In genomic region chr14:68815288-68816182, GRCh38 we compare ENCODE assay signal across 8 cellular contexts. TPM values are rescaled to one million over a fixed set of nuclear protein-coding genes. Genes with fewer than 3 reads are reported as not detected.
DNase-seq lines count a peak whose midpoint lies in the region; ATAC-seq, FAIRE-seq and TF ChIP-seq lines count a peak whose summit lies in the region.

No MANE protein-coding gene starts in this region.

- H2AFZ ChIP-seq in keratinocyte (ENCODE audit: control insufficient read depth, low read length) = peak overlapping the region; percentile 62

- H3K9me3 Mint-ChIP-seq in activated naive CD8-positive, alpha-beta T cell (ENCODE audit: low read depth) = no peaks in the 10 kb centered on the region

- H3K36me3 Mint-ChIP-seq in activated naive CD8-positive, alpha-beta T cell = no peaks in the 10 kb centered on the region

- no peaks in the 10 kb centered on the region for H3K27me3 ChIP-seq in BLaER1
- no peaks in the 10 kb centered on the region for H3K27me3 ChIP-seq in keratinocyte (ENCODE audit: control insufficient read depth, extremely low read depth, insufficient read depth, low read length)
- no peaks in the 10 kb centered on the region for H3K27me3 ChIP-seq in subcutaneous abdominal adipose tissue (ENCODE audit: control insufficient read depth in 5 of 5, insufficient read depth in 4 of 5, low read length in 5 of 5)

- H3K27ac ChIP-seq in BLaER1 = peak overlapping the region; percentile 99
- peak overlapping the region; percentile 80 for H3K27ac ChIP-seq in keratinocyte (ENCODE audit: control insufficient read depth, insufficient read depth, low read length)
- peak overlapping the region; percentile 97 for H3K27ac ChIP-seq in subcutaneous abdominal adipose tissue (ENCODE audit: low read depth, low read length)

- H3K27ac Mint-ChIP-seq in activated naive CD8-positive, alpha-beta T cell = peak overlapping the region; percentile 97

- H3K36me3 ChIP-seq in BLaER1 (no peaks in the 10 kb centered on the region), keratinocyte (ENCODE audit: control insufficient read depth in 2 of 2, extremely low read depth in 1 of 2, insufficient read depth in 2 of 2, low read length in 2 of 2) (no peaks in the 10 kb centered on the region), subcutaneous abdominal adipose tissue (ENCODE audit: control insufficient read depth in 5 of 5, insufficient read depth in 5 of 5, low read length in 5 of 5) (no peaks in the 10 kb centered on the region)

- peak overlapping the region; percentile 88 for H3K4me3 Mint-ChIP-seq in activated naive CD8-positive, alpha-beta T cell

- peak overlapping the region; percentile 71 for H3K4me3 ChIP-seq in BLaER1
- H3K4me3 ChIP-seq in HFF-Myc (replicated peaks; ENCODE audit: low read depth, low read length) = peak overlapping the region; percentile 43
- H3K4me3 ChIP-seq in keratinocyte (ENCODE audit: control insufficient read depth in 2 of 3, extremely low read depth in 1 of 3, insufficient read depth in 2 of 3, low read depth in 1 of 3, low read length in 3 of 3) = peak overlapping the region in 1 of 3 experiments; percentile 22
- peak overlapping the region; percentile 42 to 65 (median 48) for H3K4me3 ChIP-seq in subcutaneous abdominal adipose tissue (ENCODE audit: low read depth in 1 of 5, low read length in 5 of 5)

- no peak for ATAC-seq in GM18858 (IDR thresholded peaks at IDR 0.05; ENCODE audit: unreplicated experiment)

- dilution Hi-C loops in keratinocyte (cut with MboI; ENCODE audit: extremely low pct_ligation_motif_present, low sequenced_read_pairs) = no loop called here

- H3K27me3 Mint-ChIP-seq in activated naive CD8-positive, alpha-beta T cell = no peaks in the 10 kb centered on the region

- FAIRE-seq in keratinocyte (lab: Jason Lieb, UNC) = no peak

- H3K9me3 ChIP-seq in BLaER1 (no peaks in the 10 kb centered on the region), keratinocyte (ENCODE audit: control insufficient read depth, low read depth, low read length) (no peaks in the 10 kb centered on the region), subcutaneous abdominal adipose tissue (ENCODE audit: control insufficient read depth in 5 of 5, low read length in 5 of 5) (no peaks in the 10 kb centered on the region)

- no peaks in the 10 kb centered on the region for H3K79me2 ChIP-seq in keratinocyte (ENCODE audit: control insufficient read depth, insufficient read depth, low read length)

- H3K4me2 ChIP-seq in BLaER1 (peak overlapping the region; percentile 83), keratinocyte (ENCODE audit: control insufficient read depth, extremely low read depth, insufficient read depth, low read depth, low read length) (peak overlapping the region; percentile 76)

- DNase-seq in HFF-Myc (ENCODE audit: extremely low read depth, low read depth) (no peak), keratinocyte (ENCODE audit: low read depth, low spot score) (no peak), COLO668 (lab: John Stamatoyannopoulos, UW; ENCODE audit: unreplicated experiment) (no peak), AG08396 (ENCODE audit: low spot score) (no peak)

- H3K9ac ChIP-seq in BLaER1 (peak overlapping the region; percentile 97), keratinocyte (ENCODE audit: control insufficient read depth, extremely low read depth, insufficient read depth, low read length) (peak overlapping the region; percentile 79), subcutaneous abdominal adipose tissue (ENCODE audit: low read length in 5 of 5) (peak overlapping the region; percentile 59 to 84 (median 75))

- peaks cover 77% of the 10 kb centered on the region for H3K4me1 Mint-ChIP-seq in activated naive CD8-positive, alpha-beta T cell (ENCODE audit: low read depth)

- H4K20me1 ChIP-seq in BLaER1 (no peaks in the 10 kb centered on the region), keratinocyte (ENCODE audit: control insufficient read depth, extremely low read depth, insufficient read depth, low read length) (no peaks in the 10 kb centered on the region)

- H3K9me1 ChIP-seq in keratinocyte (ENCODE audit: control insufficient read depth, extremely low read depth, insufficient read depth, low read length) = no peaks in the 10 kb centered on the region

- peaks cover 89% of the 10 kb centered on the region for H3K4me1 ChIP-seq in BLaER1
- H3K4me1 ChIP-seq in keratinocyte (ENCODE audit: control insufficient read depth, extremely low read depth, insufficient read depth, low read length) = peaks cover 38% of the 10 kb centered on the region
- H3K4me1 ChIP-seq in subcutaneous abdominal adipose tissue (ENCODE audit: control insufficient read depth in 5 of 5, insufficient read depth in 5 of 5, low read length in 5 of 5) = peaks cover 5 to 59% (median 46%) of the 10 kb centered on the region in 5 donors

- TF ChIP-seq CTCF in HFF-Myc (IDR thresholded peaks at IDR 0.05; ENCODE audit: low read depth, low read length, missing control alignments) (no peak), keratinocyte (optimal IDR thresholded peaks at IDR 0.05 in 1 of 3, IDR thresholded peaks at IDR 0.05 in 1 of 3, conservative IDR thresholded peaks at IDR 0.05 in 1 of 3; ENCODE audit: extremely low read depth in 1 of 3, insufficient read depth in 2 of 3, low read length in 3 of 3) (no peak)

RNA-seq across cellular contexts. Expression of gene ZFP36L1, which starts 22.7 kb away (rescaled TPM):
- polyA plus RNA-seq in keratinocyte = 66.9 to 142 TPM (median 85.2 TPM) in 3 replicates
- polyA plus RNA-seq in keratinocyte (2011; ENCODE audit: low read depth) = 58.4 TPM
- 118 and 212 TPM in 2 replicates for polyA plus RNA-seq in keratinocyte (2011; cell fraction: cytosol; rRNA removed)
- 311 and 342 TPM in 2 replicates for polyA plus RNA-seq in keratinocyte (2011; cell fraction: nucleus; rRNA removed)
- polyA plus RNA-seq in keratinocyte (2012; ENCODE audit: low replicate concordance) = 176 and 280 TPM in 2 replicates
- 45.4 to 273 TPM (median 50.6 TPM) in 3 replicates for polyA minus RNA-seq in keratinocyte
- 802 TPM for polyA minus RNA-seq in keratinocyte (2011; cell fraction: cytosol; rRNA and poly(A)+ RNA removed)
- 213 and 226 TPM in 2 replicates for polyA minus RNA-seq in keratinocyte (2011; cell fraction: nucleus; rRNA and poly(A)+ RNA removed)
